In the genomic region with DNA sequence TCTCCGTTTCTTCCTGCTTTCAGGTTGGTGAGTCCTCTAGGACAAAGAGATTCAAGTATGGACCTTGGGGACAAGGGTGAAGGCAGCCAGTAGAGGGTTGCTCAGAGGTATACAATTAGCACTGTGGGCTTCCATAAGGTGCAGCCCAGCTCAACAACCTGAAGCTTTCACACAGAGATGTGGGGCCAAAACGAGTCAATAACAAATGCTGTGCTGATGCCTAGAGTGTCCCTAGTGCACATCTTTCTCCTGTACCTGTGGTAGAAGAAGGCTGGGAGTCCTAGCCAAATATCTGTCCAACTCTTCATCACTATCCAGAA, we compare ENCODE assay signal across 2 cellular contexts.
TF ChIP-seq lines count a peak whose summit lies in the region.

No MANE protein-coding gene starts in this region.

TF ChIP-seq in HCT116, 20 proteins besides CTCF, POLR2A, EP300 and RAD21:
- TF ChIP-seq SIN3A (IDR thresholded peaks at IDR 0.05; ENCODE audit: low read depth) (no peak), ELF1 (IDR thresholded peaks at IDR 0.05; ENCODE audit: borderline replicate concordance, low read depth) (no peak), YY1 (IDR thresholded peaks at IDR 0.05; ENCODE audit: extremely low read depth, insufficient replicate concordance, low read depth, low read length) (no peak), FOSL1 (IDR thresholded peaks at IDR 0.05; ENCODE audit: low read depth) (no peak), ZFX (IDR thresholded peaks at IDR 0.05) (no peak), CBX3 (IDR thresholded peaks at IDR 0.05; ENCODE audit: low read depth) (no peak), SRF (IDR thresholded peaks at IDR 0.05; ENCODE audit: low read depth) (no peak), POLR2AphosphoS5 (IDR thresholded peaks at IDR 0.05; ENCODE audit: low read depth, low read length) (no peak), EZH2phosphoT487 (IDR thresholded peaks at IDR 0.05; ENCODE audit: borderline replicate concordance) (no peak)
- TF ChIP-seq, protein P1, sequence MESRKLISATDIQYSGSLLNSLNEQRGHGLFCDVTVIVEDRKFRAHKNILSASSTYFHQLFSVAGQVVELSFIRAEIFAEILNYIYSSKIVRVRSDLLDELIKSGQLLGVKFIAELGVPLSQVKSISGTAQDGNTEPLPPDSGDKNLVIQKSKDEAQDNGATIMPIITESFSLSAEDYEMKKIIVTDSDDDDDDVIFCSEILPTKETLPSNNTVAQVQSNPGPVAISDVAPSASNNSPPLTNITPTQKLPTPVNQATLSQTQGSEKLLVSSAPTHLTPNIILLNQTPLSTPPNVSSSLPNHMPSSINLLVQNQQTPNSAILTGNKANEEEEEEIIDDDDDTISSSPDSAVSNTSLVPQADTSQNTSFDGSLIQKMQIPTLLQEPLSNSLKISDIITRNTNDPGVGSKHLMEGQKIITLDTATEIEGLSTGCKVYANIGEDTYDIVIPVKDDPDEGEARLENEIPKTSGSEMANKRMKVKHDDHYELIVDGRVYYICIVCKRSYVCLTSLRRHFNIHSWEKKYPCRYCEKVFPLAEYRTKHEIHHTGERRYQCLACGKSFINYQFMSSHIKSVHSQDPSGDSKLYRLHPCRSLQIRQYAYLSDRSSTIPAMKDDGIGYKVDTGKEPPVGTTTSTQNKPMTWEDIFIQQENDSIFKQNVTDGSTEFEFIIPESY (IDR thresholded peaks at IDR 0.05; ENCODE audit: extremely low read depth, insufficient replicate concordance, low read length), result no peak
- TF ChIP-seq, protein P2, sequence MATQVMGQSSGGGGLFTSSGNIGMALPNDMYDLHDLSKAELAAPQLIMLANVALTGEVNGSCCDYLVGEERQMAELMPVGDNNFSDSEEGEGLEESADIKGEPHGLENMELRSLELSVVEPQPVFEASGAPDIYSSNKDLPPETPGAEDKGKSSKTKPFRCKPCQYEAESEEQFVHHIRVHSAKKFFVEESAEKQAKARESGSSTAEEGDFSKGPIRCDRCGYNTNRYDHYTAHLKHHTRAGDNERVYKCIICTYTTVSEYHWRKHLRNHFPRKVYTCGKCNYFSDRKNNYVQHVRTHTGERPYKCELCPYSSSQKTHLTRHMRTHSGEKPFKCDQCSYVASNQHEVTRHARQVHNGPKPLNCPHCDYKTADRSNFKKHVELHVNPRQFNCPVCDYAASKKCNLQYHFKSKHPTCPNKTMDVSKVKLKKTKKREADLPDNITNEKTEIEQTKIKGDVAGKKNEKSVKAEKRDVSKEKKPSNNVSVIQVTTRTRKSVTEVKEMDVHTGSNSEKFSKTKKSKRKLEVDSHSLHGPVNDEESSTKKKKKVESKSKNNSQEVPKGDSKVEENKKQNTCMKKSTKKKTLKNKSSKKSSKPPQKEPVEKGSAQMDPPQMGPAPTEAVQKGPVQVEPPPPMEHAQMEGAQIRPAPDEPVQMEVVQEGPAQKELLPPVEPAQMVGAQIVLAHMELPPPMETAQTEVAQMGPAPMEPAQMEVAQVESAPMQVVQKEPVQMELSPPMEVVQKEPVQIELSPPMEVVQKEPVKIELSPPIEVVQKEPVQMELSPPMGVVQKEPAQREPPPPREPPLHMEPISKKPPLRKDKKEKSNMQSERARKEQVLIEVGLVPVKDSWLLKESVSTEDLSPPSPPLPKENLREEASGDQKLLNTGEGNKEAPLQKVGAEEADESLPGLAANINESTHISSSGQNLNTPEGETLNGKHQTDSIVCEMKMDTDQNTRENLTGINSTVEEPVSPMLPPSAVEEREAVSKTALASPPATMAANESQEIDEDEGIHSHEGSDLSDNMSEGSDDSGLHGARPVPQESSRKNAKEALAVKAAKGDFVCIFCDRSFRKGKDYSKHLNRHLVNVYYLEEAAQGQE (IDR thresholded peaks at IDR 0.05; ENCODE audit: low read depth), result no peak
- TF ChIP-seq, protein P3, sequence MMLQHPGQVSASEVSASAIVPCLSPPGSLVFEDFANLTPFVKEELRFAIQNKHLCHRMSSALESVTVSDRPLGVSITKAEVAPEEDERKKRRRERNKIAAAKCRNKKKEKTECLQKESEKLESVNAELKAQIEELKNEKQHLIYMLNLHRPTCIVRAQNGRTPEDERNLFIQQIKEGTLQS (IDR thresholded peaks at IDR 0.05), result no peak

TF ChIP-seq in WTC11, 78 proteins besides CTCF, POLR2A, EP300 and RAD21:
- no peak for TF ChIP-seq NFATC4 (CRISPR knock-in tag; IDR thresholded peaks at IDR 0.05)
- TF ChIP-seq FOXJ3 (CRISPR knock-in tag; IDR thresholded peaks at IDR 0.05; ENCODE audit: borderline replicate concordance), result no peak
- TF ChIP-seq, protein P4, sequence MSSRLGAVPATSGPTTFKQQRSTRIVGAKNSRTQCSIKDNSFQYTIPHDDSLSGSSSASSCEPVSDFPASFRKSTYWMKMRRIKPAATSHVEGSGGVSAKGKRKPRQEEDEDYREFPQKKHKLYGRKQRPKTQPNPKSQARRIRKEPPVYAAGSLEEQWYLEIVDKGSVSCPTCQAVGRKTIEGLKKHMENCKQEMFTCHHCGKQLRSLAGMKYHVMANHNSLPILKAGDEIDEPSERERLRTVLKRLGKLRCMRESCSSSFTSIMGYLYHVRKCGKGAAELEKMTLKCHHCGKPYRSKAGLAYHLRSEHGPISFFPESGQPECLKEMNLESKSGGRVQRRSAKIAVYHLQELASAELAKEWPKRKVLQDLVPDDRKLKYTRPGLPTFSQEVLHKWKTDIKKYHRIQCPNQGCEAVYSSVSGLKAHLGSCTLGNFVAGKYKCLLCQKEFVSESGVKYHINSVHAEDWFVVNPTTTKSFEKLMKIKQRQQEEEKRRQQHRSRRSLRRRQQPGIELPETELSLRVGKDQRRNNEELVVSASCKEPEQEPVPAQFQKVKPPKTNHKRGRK (CRISPR knock-in tag; IDR thresholded peaks at IDR 0.05; ENCODE audit: borderline replicate concordance), result no peak
- TF ChIP-seq NR2C2 (CRISPR knock-in tag; IDR thresholded peaks at IDR 0.05), result no peak
- TF ChIP-seq, protein P3 (CRISPR knock-in tag; conservative IDR thresholded peaks at IDR 0.05), result no peak
- TF ChIP-seq EMX1 (CRISPR knock-in tag; IDR thresholded peaks at IDR 0.05), result no peak
- TF ChIP-seq, protein P5, sequence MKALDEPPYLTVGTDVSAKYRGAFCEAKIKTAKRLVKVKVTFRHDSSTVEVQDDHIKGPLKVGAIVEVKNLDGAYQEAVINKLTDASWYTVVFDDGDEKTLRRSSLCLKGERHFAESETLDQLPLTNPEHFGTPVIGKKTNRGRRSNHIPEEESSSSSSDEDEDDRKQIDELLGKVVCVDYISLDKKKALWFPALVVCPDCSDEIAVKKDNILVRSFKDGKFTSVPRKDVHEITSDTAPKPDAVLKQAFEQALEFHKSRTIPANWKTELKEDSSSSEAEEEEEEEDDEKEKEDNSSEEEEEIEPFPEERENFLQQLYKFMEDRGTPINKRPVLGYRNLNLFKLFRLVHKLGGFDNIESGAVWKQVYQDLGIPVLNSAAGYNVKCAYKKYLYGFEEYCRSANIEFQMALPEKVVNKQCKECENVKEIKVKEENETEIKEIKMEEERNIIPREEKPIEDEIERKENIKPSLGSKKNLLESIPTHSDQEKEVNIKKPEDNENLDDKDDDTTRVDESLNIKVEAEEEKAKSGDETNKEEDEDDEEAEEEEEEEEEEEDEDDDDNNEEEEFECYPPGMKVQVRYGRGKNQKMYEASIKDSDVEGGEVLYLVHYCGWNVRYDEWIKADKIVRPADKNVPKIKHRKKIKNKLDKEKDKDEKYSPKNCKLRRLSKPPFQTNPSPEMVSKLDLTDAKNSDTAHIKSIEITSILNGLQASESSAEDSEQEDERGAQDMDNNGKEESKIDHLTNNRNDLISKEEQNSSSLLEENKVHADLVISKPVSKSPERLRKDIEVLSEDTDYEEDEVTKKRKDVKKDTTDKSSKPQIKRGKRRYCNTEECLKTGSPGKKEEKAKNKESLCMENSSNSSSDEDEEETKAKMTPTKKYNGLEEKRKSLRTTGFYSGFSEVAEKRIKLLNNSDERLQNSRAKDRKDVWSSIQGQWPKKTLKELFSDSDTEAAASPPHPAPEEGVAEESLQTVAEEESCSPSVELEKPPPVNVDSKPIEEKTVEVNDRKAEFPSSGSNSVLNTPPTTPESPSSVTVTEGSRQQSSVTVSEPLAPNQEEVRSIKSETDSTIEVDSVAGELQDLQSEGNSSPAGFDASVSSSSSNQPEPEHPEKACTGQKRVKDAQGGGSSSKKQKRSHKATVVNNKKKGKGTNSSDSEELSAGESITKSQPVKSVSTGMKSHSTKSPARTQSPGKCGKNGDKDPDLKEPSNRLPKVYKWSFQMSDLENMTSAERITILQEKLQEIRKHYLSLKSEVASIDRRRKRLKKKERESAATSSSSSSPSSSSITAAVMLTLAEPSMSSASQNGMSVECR (CRISPR knock-in tag; IDR thresholded peaks at IDR 0.05; ENCODE audit: borderline replicate concordance), result no peak
